ENCODE assay signal across 28 cellular contexts in genomic region chr13:25213716-25214115, GRCh38. TPM values are rescaled to one million over a fixed set of nuclear protein-coding genes. Genes with fewer than 3 reads are reported as not detected.
DNase-seq lines count a peak whose midpoint lies in the region; ATAC-seq and TF ChIP-seq lines count a peak whose summit lies in the region.
"Had no signal": no experiment of that assay in that cellular context is flagged by ENCODE, and none has a peak within 500 bp of the region (broad histone marks: within the 10 kb centered on the region; RNA-seq: fewer than 3 reads in every experiment).

No MANE protein-coding gene starts in this region.

- H3F3A ChIP-seq in smooth muscle cell (ENCODE audit: low read depth) = no peaks in the 10 kb centered on the region

- H2AFZ ChIP-seq in smooth muscle cell (ENCODE audit: low read depth) = no peak overlapping the region

- H3K27ac ChIP-seq in right atrium auricular region (no peak overlapping the region), RWPE1 (no peak overlapping the region), foreskin keratinocyte (no peak overlapping the region), smooth muscle cell (ENCODE audit: low read depth) (peak overlapping the region; percentile 48)
- H3K27ac ChIP-seq: body of pancreas, KMS-11, testis had no signal

- CTCF ChIA-PET in RWPE1 (lab: Yijun Ruan, JAX) = interaction anchor here (0.6 to 1.6 kb wide), 2 partner anchors 35 to 506 kb away, joined by 3 to 5 read pairs; no protein-coding TSS in a partner anchor

- DNase-seq in Right ventricle myocardium inferior (ENCODE audit: missing footprints) = no peak
- DNase-seq in right atrium auricular region (ENCODE audit: low spot score) = no peak
- DNase-seq in RWPE1 (ENCODE audit: low spot score) = peak; percentile 70
- peak; percentile 82 to 92 for DNase-seq in foreskin keratinocyte
- DNase-seq in smooth muscle cell (lab: John Stamatoyannopoulos, UW; ENCODE audit: unreplicated experiment) = no peak
- DNase-seq in NCI-H1417 (lab: John Stamatoyannopoulos, UW) = no peak
- DNase-seq in activated CD4-positive, alpha-beta T cell treated with anti-CD3 and anti-CD28 coated beads, Interleukin-2, amount 50 U/mL, for 4 hours = no peak
- DNase-seq in GM19238 (ENCODE audit: insufficient read length, low spot score) = no peak
- DNase-seq: activated CD4-positive, alpha-beta T cell treated with anti-CD3 and anti-CD28 coated beads, Interleukin-2, amount 10 ng/mL, durations not matched to agents 7 days and 5 days; activated CD8-positive, alpha-beta memory T cell treated with anti-CD3 and anti-CD28 coated beads, Interleukin-2, amount 50 U/mL, for 4 hours; activated effector memory CD4-positive, alpha-beta T cell treated with Interleukin-2 at 50 U/mL for 16 hours; activated naive CD8-positive, alpha-beta T cell treated with anti-CD3 and anti-CD28 coated beads, Interleukin-2, amount 50 U/mL, for 24 hours; body of pancreas; GF-D8; naive B cell; NCI-H1048; NCI-H2029; NCI-H446 treated with DMSO at 0.1 percent for 48 hours; right cardiac atrium; SHP77 treated with DMSO at 0.1 percent for 48 hours; T-cell; testis had no signal

- POLR2A ChIA-PET in RWPE1 (lab: Yijun Ruan, JAX; ENCODE audit: low non-redundant PET) = interaction anchor here (0.6 kb wide), 1 partner anchor 43 kb away, joined by 3 read pairs; no protein-coding TSS in a partner anchor

- no peak overlapping the region for H3K4me2 ChIP-seq in smooth muscle cell
- H3K4me2 ChIP-seq: KMS-11 had no signal

- no peaks in the 10 kb centered on the region for H4K20me1 ChIP-seq in smooth muscle cell (ENCODE audit: low read depth)

- no peak overlapping the region for H3K9ac ChIP-seq in smooth muscle cell (ENCODE audit: low read depth)
- H3K9ac ChIP-seq: KMS-11 had no signal

- no peaks in the 10 kb centered on the region for H3K79me2 ChIP-seq in smooth muscle cell (ENCODE audit: low read depth)

- ATAC-seq in Right ventricle myocardium inferior = peak; percentile 20
- ATAC-seq in foreskin keratinocyte = peak; percentile 84
- ATAC-seq: activated naive CD8-positive, alpha-beta T cell treated with anti-CD3 and anti-CD28 coated beads, Interleukin-2, amount 50 U/mL, for 24 hours; body of pancreas; right cardiac atrium; stimulated activated effector memory CD8-positive, alpha-beta T cell treated with anti-CD3 and anti-CD28 coated beads, Interleukin-12 subunit alpha, Interleukin-12 subunit beta, amount 100 ng/mL, for 72 hours; T-cell had no signal

- H3K36me3 ChIP-seq in right atrium auricular region (no peaks in the 10 kb centered on the region), smooth muscle cell (ENCODE audit: low read depth) (no peaks in the 10 kb centered on the region)

- intact Hi-C loops in Right ventricle myocardium inferior (cut with DNase I) = no loop called here

- no peak for TF ChIP-seq CTCF in right atrium auricular region (IDR thresholded peaks at IDR 0.05)
- no peak for TF ChIP-seq CTCF in RWPE1 (conservative IDR thresholded peaks at IDR 0.05; ENCODE audit: low read depth)
- no peak for TF ChIP-seq CTCF in foreskin keratinocyte (conservative IDR thresholded peaks at IDR 0.05)
- no peak for TF ChIP-seq CTCF in smooth muscle cell (IDR thresholded peaks at IDR 0.05; ENCODE audit: borderline replicate concordance, insufficient read depth, poor library complexity, severe bottlenecking)

- H3K27me3 ChIP-seq in right atrium auricular region (no peaks in the 10 kb centered on the region), foreskin keratinocyte (no peaks in the 10 kb centered on the region), smooth muscle cell (ENCODE audit: low read depth) (no peaks in the 10 kb centered on the region)
- H3K27me3 ChIP-seq: body of pancreas, testis had no signal

- WGBS in smooth muscle cell (ENCODE audit: low lambda C conversion rate) = 73% methylated on average over 2 of the region's 2 CpGs

- H3K4me1 ChIP-seq in right atrium auricular region = no peaks in the 10 kb centered on the region
- H3K4me1 ChIP-seq in foreskin keratinocyte = no peaks in the 10 kb centered on the region
- no peaks in the 10 kb centered on the region for H3K4me1 ChIP-seq in smooth muscle cell (ENCODE audit: low read depth)
- H3K4me1 ChIP-seq: body of pancreas, testis had no signal

- H3K4me3 ChIP-seq in right atrium auricular region (no peak overlapping the region), smooth muscle cell (no peak overlapping the region)
- H3K4me3 ChIP-seq: body of pancreas, lung, testis had no signal

- H3K9me3 ChIP-seq in right atrium auricular region (no peaks in the 10 kb centered on the region), smooth muscle cell (replicated peaks; ENCODE audit: low read depth) (no peaks in the 10 kb centered on the region)
- H3K9me3 ChIP-seq: body of pancreas, testis had no signal

RNA-seq across cellular contexts. Expression of gene AMER2, which starts 41.6 kb away (rescaled TPM):
- total RNA-seq in Right ventricle myocardium inferior (not detected), right atrium auricular region (not detected), foreskin keratinocyte (not detected in 2 replicates), smooth muscle cell (0.09 and 0.36 TPM in 2 replicates)
- polyA plus RNA-seq in foreskin keratinocyte (not detected in 2 replicates), smooth muscle cell (not detected in 2 replicates)
- total RNA-seq: activated CD4-positive, alpha-beta T cell treated with anti-CD3 and anti-CD28 coated beads, Interleukin-2, amount 10 ng/mL, durations not matched to agents 7 days and 5 days; body of pancreas; HT-29; osteoblast; right cardiac atrium had no signal
- polyA plus RNA-seq: CD14-positive monocyte, right cardiac atrium had no signal

Comparison
In these comparisons a context has a peak if more than half of its experiments do, and no peak if none do; other contexts are left out.
1. DNase-seq: peak in RWPE1 (single experiment) and foreskin keratinocyte (2 of 2); none in Right ventricle myocardium inferior (single experiment), right atrium auricular region (single experiment), smooth muscle cell (single experiment), NCI-H1417 (0 of 3), activated CD4-positive, alpha-beta T cell treated with anti-CD3 and anti-CD28 coated beads, Interleukin-2, amount 50 U/mL, for 4 hours (0 of 2) and GM19238 (single experiment).